1 cellular context compared by ENCODE assay signal in the genomic region with DNA sequence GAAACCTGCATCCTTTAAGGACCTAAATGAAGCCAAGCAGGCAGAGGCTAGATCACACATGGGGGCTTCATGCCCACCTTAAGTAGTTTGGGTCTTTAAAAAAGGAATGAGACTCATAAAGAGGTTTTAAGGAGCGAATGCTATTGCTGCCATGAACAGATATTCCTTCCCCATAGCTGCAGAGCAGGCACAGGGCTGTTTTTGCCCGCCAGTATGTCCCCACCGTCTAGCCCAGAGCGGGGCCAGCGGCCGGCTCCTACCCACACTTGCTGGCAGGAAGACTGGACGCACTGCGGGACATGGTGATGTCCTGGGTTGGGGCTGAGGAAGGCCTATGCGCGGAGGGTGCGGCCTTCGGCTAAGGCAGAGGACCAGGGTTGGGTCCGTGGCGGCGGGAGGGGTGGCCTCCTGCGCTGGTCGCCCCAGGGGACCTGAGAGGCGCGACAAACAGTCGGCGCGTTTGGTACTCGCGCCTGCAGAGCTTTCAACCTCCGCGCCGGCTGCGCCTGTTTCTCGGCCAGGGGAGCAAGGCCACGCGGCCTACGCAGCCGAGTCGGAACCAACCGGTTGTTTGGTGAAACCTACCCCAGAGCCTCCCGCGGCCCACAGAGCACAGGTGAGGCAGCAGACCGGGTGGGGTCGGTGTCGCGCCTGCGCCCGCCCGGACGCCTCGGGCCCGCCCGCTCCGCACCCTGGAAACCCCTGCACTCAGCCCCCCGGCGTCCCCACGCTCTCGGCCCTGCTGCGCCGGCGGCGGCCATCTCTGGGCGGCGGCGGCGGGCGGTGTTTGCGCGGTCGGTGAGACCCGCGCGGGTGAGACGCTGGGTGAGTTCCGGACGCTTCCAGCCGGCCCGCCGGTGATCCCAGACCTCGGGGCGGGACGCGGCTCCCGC.
TF ChIP-seq lines count a peak whose summit lies in the region.

A gene with protein sequence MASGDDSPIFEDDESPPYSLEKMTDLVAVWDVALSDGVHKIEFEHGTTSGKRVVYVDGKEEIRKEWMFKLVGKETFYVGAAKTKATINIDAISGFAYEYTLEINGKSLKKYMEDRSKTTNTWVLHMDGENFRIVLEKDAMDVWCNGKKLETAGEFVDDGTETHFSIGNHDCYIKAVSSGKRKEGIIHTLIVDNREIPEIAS (plus strand): TSS at position 450 of the 893 bp plus-strand sequence. CDS start 10,956 bp downstream, outside the sequence.

TF ChIP-seq in WTC11, 78 proteins besides CTCF, POLR2A, EP300 and RAD21 (continued from another document and continues in another):
- TF ChIP-seq ZBTB21 (CRISPR knock-in tag; IDR thresholded peaks at IDR 0.05; ENCODE audit: borderline replicate concordance) (no peak), ZNF671 (CRISPR knock-in tag; IDR thresholded peaks at IDR 0.05) (no peak), ZNF317 (CRISPR knock-in tag; IDR thresholded peaks at IDR 0.05; ENCODE audit: borderline replicate concordance, low read depth) (0 out of 2 replicates have a peak, but pooled peaks have one; percentile 18), CREB1 (CRISPR knock-in tag; IDR thresholded peaks at IDR 0.05) (no peak), IRF2 (CRISPR knock-in tag; IDR thresholded peaks at IDR 0.05; ENCODE audit: borderline replicate concordance, low read depth) (no peak), NR2C2 (CRISPR knock-in tag; IDR thresholded peaks at IDR 0.05) (no peak), ZNF121 (CRISPR knock-in tag; IDR thresholded peaks at IDR 0.05) (no peak), FOXP1 (CRISPR knock-in tag; IDR thresholded peaks at IDR 0.05; ENCODE audit: borderline replicate concordance) (peak; percentile 83; the same call in 1 of the 2 replicates), PRRX2 (CRISPR knock-in tag; IDR thresholded peaks at IDR 0.05) (no peak), NFYB (CRISPR knock-in tag; conservative IDR thresholded peaks at IDR 0.05; ENCODE audit: low read depth) (0 out of 2 replicates have a peak, but pooled peaks have one; percentile 11), GRHL2 (CRISPR knock-in tag; IDR thresholded peaks at IDR 0.05; ENCODE audit: insufficient replicate concordance, severe bottlenecking) (no peak), GTF2I (CRISPR knock-in tag; conservative IDR thresholded peaks at IDR 0.05) (no peak), ETV6 (CRISPR knock-in tag; IDR thresholded peaks at IDR 0.05) (no peak; the same call in 1 of the 2 replicates), ZNF396 (CRISPR knock-in tag; IDR thresholded peaks at IDR 0.05; ENCODE audit: borderline replicate concordance) (no peak), ZNF423 (CRISPR knock-in tag; IDR thresholded peaks at IDR 0.05) (peak; percentile 82), CBFB (CRISPR knock-in tag; IDR thresholded peaks at IDR 0.05; ENCODE audit: low read depth) (no peak), TCF7 (CRISPR knock-in tag; IDR thresholded peaks at IDR 0.05; ENCODE audit: low read depth) (no peak), NR1H2 (CRISPR knock-in tag; IDR thresholded peaks at IDR 0.05) (no peak), FOXJ3 (CRISPR knock-in tag; IDR thresholded peaks at IDR 0.05; ENCODE audit: borderline replicate concordance) (no peak), NFE2L1 (CRISPR knock-in tag; IDR thresholded peaks at IDR 0.05) (0 out of 2 replicates have a peak, but pooled peaks have one; percentile 7), MXD4 (CRISPR knock-in tag; IDR thresholded peaks at IDR 0.05; ENCODE audit: borderline replicate concordance) (no peak), OVOL2 (CRISPR knock-in tag; IDR thresholded peaks at IDR 0.05; ENCODE audit: borderline replicate concordance) (no peak), ZNF263 (CRISPR knock-in tag; IDR thresholded peaks at IDR 0.05; ENCODE audit: low read depth) (0 out of 2 replicates have a peak, but pooled peaks have one; percentile 29), SMAD3 (CRISPR knock-in tag; IDR thresholded peaks at IDR 0.05; ENCODE audit: borderline replicate concordance) (peak; percentile 87), ELF4 (CRISPR knock-in tag; IDR thresholded peaks at IDR 0.05; ENCODE audit: low read depth) (no peak)
- TF ChIP-seq, protein P1, sequence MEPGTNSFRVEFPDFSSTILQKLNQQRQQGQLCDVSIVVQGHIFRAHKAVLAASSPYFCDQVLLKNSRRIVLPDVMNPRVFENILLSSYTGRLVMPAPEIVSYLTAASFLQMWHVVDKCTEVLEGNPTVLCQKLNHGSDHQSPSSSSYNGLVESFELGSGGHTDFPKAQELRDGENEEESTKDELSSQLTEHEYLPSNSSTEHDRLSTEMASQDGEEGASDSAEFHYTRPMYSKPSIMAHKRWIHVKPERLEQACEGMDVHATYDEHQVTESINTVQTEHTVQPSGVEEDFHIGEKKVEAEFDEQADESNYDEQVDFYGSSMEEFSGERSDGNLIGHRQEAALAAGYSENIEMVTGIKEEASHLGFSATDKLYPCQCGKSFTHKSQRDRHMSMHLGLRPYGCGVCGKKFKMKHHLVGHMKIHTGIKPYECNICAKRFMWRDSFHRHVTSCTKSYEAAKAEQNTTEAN (CRISPR knock-in tag; IDR thresholded peaks at IDR 0.05) = no peak
- TF ChIP-seq, protein P2, sequence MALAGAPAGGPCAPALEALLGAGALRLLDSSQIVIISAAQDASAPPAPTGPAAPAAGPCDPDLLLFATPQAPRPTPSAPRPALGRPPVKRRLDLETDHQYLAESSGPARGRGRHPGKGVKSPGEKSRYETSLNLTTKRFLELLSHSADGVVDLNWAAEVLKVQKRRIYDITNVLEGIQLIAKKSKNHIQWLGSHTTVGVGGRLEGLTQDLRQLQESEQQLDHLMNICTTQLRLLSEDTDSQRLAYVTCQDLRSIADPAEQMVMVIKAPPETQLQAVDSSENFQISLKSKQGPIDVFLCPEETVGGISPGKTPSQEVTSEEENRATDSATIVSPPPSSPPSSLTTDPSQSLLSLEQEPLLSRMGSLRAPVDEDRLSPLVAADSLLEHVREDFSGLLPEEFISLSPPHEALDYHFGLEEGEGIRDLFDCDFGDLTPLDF (CRISPR knock-in tag; IDR thresholded peaks at IDR 0.05) = no peak; the same call in 1 of the 2 replicates
- TF ChIP-seq, protein P3, sequence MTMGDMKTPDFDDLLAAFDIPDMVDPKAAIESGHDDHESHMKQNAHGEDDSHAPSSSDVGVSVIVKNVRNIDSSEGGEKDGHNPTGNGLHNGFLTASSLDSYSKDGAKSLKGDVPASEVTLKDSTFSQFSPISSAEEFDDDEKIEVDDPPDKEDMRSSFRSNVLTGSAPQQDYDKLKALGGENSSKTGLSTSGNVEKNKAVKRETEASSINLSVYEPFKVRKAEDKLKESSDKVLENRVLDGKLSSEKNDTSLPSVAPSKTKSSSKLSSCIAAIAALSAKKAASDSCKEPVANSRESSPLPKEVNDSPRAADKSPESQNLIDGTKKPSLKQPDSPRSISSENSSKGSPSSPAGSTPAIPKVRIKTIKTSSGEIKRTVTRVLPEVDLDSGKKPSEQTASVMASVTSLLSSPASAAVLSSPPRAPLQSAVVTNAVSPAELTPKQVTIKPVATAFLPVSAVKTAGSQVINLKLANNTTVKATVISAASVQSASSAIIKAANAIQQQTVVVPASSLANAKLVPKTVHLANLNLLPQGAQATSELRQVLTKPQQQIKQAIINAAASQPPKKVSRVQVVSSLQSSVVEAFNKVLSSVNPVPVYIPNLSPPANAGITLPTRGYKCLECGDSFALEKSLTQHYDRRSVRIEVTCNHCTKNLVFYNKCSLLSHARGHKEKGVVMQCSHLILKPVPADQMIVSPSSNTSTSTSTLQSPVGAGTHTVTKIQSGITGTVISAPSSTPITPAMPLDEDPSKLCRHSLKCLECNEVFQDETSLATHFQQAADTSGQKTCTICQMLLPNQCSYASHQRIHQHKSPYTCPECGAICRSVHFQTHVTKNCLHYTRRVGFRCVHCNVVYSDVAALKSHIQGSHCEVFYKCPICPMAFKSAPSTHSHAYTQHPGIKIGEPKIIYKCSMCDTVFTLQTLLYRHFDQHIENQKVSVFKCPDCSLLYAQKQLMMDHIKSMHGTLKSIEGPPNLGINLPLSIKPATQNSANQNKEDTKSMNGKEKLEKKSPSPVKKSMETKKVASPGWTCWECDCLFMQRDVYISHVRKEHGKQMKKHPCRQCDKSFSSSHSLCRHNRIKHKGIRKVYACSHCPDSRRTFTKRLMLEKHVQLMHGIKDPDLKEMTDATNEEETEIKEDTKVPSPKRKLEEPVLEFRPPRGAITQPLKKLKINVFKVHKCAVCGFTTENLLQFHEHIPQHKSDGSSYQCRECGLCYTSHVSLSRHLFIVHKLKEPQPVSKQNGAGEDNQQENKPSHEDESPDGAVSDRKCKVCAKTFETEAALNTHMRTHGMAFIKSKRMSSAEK (CRISPR knock-in tag; IDR thresholded peaks at IDR 0.05; ENCODE audit: borderline replicate concordance) = no peak
- TF ChIP-seq, protein P4, sequence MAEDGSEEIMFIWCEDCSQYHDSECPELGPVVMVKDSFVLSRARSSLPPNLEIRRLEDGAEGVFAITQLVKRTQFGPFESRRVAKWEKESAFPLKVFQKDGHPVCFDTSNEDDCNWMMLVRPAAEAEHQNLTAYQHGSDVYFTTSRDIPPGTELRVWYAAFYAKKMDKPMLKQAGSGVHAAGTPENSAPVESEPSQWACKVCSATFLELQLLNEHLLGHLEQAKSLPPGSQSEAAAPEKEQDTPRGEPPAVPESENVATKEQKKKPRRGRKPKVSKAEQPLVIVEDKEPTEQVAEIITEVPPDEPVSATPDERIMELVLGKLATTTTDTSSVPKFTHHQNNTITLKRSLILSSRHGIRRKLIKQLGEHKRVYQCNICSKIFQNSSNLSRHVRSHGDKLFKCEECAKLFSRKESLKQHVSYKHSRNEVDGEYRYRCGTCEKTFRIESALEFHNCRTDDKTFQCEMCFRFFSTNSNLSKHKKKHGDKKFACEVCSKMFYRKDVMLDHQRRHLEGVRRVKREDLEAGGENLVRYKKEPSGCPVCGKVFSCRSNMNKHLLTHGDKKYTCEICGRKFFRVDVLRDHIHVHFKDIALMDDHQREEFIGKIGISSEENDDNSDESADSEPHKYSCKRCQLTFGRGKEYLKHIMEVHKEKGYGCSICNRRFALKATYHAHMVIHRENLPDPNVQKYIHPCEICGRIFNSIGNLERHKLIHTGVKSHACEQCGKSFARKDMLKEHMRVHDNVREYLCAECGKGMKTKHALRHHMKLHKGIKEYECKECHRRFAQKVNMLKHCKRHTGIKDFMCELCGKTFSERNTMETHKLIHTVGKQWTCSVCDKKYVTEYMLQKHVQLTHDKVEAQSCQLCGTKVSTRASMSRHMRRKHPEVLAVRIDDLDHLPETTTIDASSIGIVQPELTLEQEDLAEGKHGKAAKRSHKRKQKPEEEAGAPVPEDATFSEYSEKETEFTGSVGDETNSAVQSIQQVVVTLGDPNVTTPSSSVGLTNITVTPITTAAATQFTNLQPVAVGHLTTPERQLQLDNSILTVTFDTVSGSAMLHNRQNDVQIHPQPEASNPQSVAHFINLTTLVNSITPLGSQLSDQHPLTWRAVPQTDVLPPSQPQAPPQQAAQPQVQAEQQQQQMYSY (CRISPR knock-in tag; IDR thresholded peaks at IDR 0.05) = no peak
- TF ChIP-seq, protein P5, sequence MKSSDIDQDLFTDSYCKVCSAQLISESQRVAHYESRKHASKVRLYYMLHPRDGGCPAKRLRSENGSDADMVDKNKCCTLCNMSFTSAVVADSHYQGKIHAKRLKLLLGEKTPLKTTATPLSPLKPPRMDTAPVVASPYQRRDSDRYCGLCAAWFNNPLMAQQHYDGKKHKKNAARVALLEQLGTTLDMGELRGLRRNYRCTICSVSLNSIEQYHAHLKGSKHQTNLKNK (CRISPR knock-in tag; IDR thresholded peaks at IDR 0.05) = no peak
- TF ChIP-seq, protein P6, sequence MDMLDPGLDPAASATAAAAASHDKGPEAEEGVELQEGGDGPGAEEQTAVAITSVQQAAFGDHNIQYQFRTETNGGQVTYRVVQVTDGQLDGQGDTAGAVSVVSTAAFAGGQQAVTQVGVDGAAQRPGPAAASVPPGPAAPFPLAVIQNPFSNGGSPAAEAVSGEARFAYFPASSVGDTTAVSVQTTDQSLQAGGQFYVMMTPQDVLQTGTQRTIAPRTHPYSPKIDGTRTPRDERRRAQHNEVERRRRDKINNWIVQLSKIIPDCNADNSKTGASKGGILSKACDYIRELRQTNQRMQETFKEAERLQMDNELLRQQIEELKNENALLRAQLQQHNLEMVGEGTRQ (CRISPR knock-in tag; IDR thresholded peaks at IDR 0.05) = no peak
- TF ChIP-seq, protein P7, sequence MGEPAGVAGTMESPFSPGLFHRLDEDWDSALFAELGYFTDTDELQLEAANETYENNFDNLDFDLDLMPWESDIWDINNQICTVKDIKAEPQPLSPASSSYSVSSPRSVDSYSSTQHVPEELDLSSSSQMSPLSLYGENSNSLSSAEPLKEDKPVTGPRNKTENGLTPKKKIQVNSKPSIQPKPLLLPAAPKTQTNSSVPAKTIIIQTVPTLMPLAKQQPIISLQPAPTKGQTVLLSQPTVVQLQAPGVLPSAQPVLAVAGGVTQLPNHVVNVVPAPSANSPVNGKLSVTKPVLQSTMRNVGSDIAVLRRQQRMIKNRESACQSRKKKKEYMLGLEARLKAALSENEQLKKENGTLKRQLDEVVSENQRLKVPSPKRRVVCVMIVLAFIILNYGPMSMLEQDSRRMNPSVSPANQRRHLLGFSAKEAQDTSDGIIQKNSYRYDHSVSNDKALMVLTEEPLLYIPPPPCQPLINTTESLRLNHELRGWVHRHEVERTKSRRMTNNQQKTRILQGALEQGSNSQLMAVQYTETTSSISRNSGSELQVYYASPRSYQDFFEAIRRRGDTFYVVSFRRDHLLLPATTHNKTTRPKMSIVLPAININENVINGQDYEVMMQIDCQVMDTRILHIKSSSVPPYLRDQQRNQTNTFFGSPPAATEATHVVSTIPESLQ (CRISPR knock-in tag; IDR thresholded peaks at IDR 0.05) = no peak
- TF ChIP-seq, protein P8, sequence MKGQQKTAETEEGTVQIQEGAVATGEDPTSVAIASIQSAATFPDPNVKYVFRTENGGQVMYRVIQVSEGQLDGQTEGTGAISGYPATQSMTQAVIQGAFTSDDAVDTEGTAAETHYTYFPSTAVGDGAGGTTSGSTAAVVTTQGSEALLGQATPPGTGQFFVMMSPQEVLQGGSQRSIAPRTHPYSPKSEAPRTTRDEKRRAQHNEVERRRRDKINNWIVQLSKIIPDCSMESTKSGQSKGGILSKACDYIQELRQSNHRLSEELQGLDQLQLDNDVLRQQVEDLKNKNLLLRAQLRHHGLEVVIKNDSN (CRISPR knock-in tag; IDR thresholded peaks at IDR 0.05) = peak; percentile 42; the same call in 1 of the 2 replicates
- TF ChIP-seq, protein P9, sequence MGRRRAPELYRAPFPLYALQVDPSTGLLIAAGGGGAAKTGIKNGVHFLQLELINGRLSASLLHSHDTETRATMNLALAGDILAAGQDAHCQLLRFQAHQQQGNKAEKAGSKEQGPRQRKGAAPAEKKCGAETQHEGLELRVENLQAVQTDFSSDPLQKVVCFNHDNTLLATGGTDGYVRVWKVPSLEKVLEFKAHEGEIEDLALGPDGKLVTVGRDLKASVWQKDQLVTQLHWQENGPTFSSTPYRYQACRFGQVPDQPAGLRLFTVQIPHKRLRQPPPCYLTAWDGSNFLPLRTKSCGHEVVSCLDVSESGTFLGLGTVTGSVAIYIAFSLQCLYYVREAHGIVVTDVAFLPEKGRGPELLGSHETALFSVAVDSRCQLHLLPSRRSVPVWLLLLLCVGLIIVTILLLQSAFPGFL (CRISPR knock-in tag; IDR thresholded peaks at IDR 0.05; ENCODE audit: borderline replicate concordance) = no peak
- TF ChIP-seq, protein P10, sequence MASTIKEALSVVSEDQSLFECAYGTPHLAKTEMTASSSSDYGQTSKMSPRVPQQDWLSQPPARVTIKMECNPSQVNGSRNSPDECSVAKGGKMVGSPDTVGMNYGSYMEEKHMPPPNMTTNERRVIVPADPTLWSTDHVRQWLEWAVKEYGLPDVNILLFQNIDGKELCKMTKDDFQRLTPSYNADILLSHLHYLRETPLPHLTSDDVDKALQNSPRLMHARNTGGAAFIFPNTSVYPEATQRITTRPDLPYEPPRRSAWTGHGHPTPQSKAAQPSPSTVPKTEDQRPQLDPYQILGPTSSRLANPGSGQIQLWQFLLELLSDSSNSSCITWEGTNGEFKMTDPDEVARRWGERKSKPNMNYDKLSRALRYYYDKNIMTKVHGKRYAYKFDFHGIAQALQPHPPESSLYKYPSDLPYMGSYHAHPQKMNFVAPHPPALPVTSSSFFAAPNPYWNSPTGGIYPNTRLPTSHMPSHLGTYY (CRISPR knock-in tag; IDR thresholded peaks at IDR 0.05) = no peak
